19 cellular contexts compared by ENCODE assay signal in genomic region chr19:37699057-37699456, GRCh38.
"Had no signal": no experiment of that assay in that cellular context is flagged by ENCODE, and none has a peak within 500 bp of the region (broad histone marks: within the 10 kb centered on the region; RNA-seq: fewer than 3 reads in every experiment).

No MANE protein-coding gene starts in this region.

- H3K4me3 ChIP-seq: adrenal gland, body of pancreas, lung, neural progenitor cell, sigmoid colon had no signal

- H3K27me3 ChIP-seq: adrenal gland, body of pancreas, neural progenitor cell, sigmoid colon had no signal

- DNase-seq: activated CD4-positive, alpha-beta memory T cell treated with anti-CD3 and anti-CD28 coated beads, Interleukin-2, amount 10 ng/mL, durations not matched to agents 7 days and 5 days; activated CD4-positive, alpha-beta T cell treated with anti-CD3 and anti-CD28 coated beads for 36 hours; activated effector memory CD4-positive, alpha-beta T cell treated with Interleukin-2 at 50 U/mL for 16 hours; activated naive CD4-positive, alpha-beta T cell treated with anti-CD3 and anti-CD28 coated beads, Interleukin-2, amount 50 U/mL, for 16 hours; activated T-cell treated with anti-CD3 and anti-CD28 coated beads, Interleukin-2, amount 50 U/mL, for 4 hours; adrenal gland; body of pancreas; cortex of kidney; effector CD8-positive, alpha-beta T cell; foreskin fibroblast; immature natural killer cell; left cardiac atrium; naive B cell; sigmoid colon; stimulated activated CD4-positive, alpha-beta T cell treated with anti-CD3 and anti-CD28 coated beads, Interleukin-12 subunit alpha, Interleukin-12 subunit beta, amount 100 ng/mL, for 4 hours; stimulated activated CD4-positive, alpha-beta T cell treated with anti-CD3 and anti-CD28 coated beads, Interleukin-2, amount 100 ng/mL, for 24 hours; T-helper 17 cell had no signal

- H2AFZ ChIP-seq: neural progenitor cell had no signal

- H3K9ac ChIP-seq: neural progenitor cell had no signal

- H3K4me1 ChIP-seq: adrenal gland, body of pancreas, neural progenitor cell, sigmoid colon had no signal

- H3K4me2 ChIP-seq: neural progenitor cell had no signal

- H3K27ac ChIP-seq: adrenal gland, body of pancreas, neural progenitor cell, sigmoid colon had no signal

- ATAC-seq: activated CD4-positive, alpha-beta T cell treated with anti-CD3 and anti-CD28 coated beads for 36 hours; activated T-cell treated with anti-CD3 and anti-CD28 coated beads, Interleukin-2, amount 50 U/mL, for 4 hours; body of pancreas; left cardiac atrium; T-helper 17 cell had no signal

- H3K9me3 ChIP-seq: adrenal gland had no signal
